In genomic region chr10:19783721-19784120, GRCh38 we compare ENCODE assay signal across 31 cellular contexts. TPM values are rescaled to one million over a fixed set of nuclear protein-coding genes. Genes with fewer than 3 reads are reported as not detected.
"Had no signal": no experiment of that assay in that cellular context is flagged by ENCODE, and none has a peak within 500 bp of the region (broad histone marks: within the 10 kb centered on the region; RNA-seq: fewer than 3 reads in every experiment).

No MANE protein-coding gene starts in this region.

- H3K27ac ChIP-seq: adrenal gland, body of pancreas, brain microvascular endothelial cell, breast epithelium, VCaP had no signal

- H3K4me1 ChIP-seq: adrenal gland, body of pancreas, breast epithelium had no signal

- DNase-seq: activated CD4-positive, alpha-beta memory T cell treated with anti-CD3 and anti-CD28 coated beads, Interleukin-2, amount 10 ng/mL, durations not matched to agents 7 days and 5 days; activated CD4-positive, alpha-beta T cell treated with anti-CD3 and anti-CD28 coated beads for 1 hour; activated CD4-positive, alpha-beta T cell treated with anti-CD3 and anti-CD28 coated beads for 36 hours; activated CD4-positive, alpha-beta T cell treated with anti-CD3 and anti-CD28 coated beads for 48 hours; activated CD4-positive, alpha-beta T cell treated with anti-CD3 and anti-CD28 coated beads, Interleukin-2, amount 10 ng/mL, durations not matched to agents 7 days and 5 days; activated CD4-positive, alpha-beta T cell treated with anti-CD3 and anti-CD28 coated beads, Interleukin-2, amount 50 U/mL, for 48 hours; activated CD4-positive, CD25-positive, alpha-beta regulatory T cell; activated CD8-positive, alpha-beta memory T cell treated with anti-CD3 and anti-CD28 coated beads for 24 hours; activated CD8-positive, alpha-beta memory T cell treated with anti-CD3 and anti-CD28 coated beads, Interleukin-2, amount 10 ng/mL, durations not matched to agents 7 days and 5 days; activated CD8-positive, alpha-beta memory T cell treated with anti-CD3 and anti-CD28 coated beads, Interleukin-2, amount 50 U/mL, for 48 hours; activated CD8-positive, alpha-beta T cell treated with anti-CD3 and anti-CD28 coated beads, Interleukin-2, amount 10 ng/mL, durations not matched to agents 7 days and 5 days; activated effector memory CD4-positive, alpha-beta T cell treated with Interleukin-2 at 50 U/mL for 16 hours; activated gamma-delta T cell; activated naive CD4-positive, alpha-beta T cell treated with anti-CD3 and anti-CD28 coated beads for 36 hours; activated naive CD4-positive, alpha-beta T cell treated with anti-CD3 and anti-CD28 coated beads, Interleukin-2, amount 50 U/mL, for 16 hours; activated naive CD8-positive, alpha-beta T cell treated with anti-CD3 and anti-CD28 coated beads for 36 hours; activated T-cell treated with anti-CD3 and anti-CD28 coated beads, Interleukin-2, amount 50 U/mL, for 24 hours; activated T-cell treated with anti-CD3 and anti-CD28 coated beads, Interleukin-2, amount 50 U/mL, for 48 hours; adrenal gland; amniotic stem cell; aorta; body of pancreas; brain microvascular endothelial cell; central memory CD4-positive, alpha-beta T cell; T-helper 1 cell; T-helper 2 cell; T-helper 9 cell had no signal

- H3K9me3 ChIP-seq: adrenal gland, body of pancreas, breast epithelium had no signal

- H3K4me3 ChIP-seq: adrenal gland, body of pancreas, breast epithelium had no signal

- H3K27me3 ChIP-seq: adrenal gland, body of pancreas, brain microvascular endothelial cell, breast epithelium had no signal

- H3K36me3 ChIP-seq: adrenal gland, brain microvascular endothelial cell, breast epithelium had no signal

RNA-seq across cellular contexts. Expression of gene PLXDC2, which starts 32.5 kb away (rescaled TPM):
- total RNA-seq: activated CD4-positive, alpha-beta memory T cell treated with anti-CD3 and anti-CD28 coated beads, Interleukin-2, amount 10 ng/mL, durations not matched to agents 7 days and 5 days; activated CD4-positive, alpha-beta T cell treated with anti-CD3 and anti-CD28 coated beads for 36 hours; activated CD4-positive, alpha-beta T cell treated with anti-CD3 and anti-CD28 coated beads, Interleukin-2, amount 10 ng/mL, durations not matched to agents 7 days and 5 days; activated naive CD4-positive, alpha-beta T cell treated with anti-CD3 and anti-CD28 coated beads for 36 hours; activated naive CD4-positive, alpha-beta T cell treated with anti-CD3 and anti-CD28 coated beads, Interleukin-2, amount 50 U/mL, for 72 hours; activated T-helper 2 cell treated with anti-CD3 and anti-CD28 coated beads, Interferon-gamma antibody, Interleukin-2, Interleukin-4, amounts not matched to agents 10 μg/mL and 5 μg/mL and 100 μg/mL, durations not matched to agents 14 hours and 24 hours and 36 hours had no signal
